In the genomic region with DNA sequence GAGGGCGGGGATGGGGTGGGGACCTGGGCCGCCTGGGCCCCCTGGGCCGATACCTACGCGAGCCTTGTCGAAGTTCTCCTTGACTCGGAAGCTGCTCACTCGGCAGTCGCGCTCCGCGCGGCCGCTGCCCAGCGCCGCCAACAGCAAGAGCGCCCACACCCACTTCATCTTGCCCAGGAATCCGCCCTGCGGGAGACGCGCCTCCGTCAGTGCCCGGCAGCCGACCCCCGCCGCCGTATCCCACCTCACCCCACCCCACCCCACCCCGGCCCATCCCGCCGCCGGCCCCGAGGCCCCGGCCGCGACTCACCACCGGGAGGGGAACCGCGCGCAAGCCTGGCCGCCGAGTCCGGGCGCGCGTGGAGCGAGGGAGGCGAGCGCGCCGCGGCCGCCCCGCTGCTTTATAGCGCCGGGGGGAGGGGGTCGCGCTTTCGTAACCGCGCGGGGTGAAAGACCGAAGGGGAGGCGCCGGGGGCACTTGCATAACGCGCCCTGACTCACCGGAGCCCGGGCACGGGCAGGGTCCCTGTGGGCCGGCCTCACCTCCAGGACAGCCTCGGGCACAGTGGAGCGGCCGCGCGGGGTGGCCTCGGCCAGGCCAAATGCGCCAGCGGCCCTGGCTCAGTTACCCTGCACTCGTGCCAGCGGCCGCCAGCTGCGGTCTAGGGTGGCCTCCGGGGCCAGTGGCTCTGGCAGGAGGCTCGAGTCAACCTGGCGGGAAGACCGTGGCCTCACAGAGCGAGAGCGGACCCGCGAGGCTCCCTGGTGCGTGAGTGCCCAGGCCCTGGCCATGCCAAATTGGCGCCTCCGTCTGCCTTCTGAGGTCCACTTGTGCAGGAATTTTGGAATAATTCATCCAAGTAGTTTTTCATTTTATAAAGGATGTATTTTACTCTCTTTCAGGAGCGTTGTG, we compare ENCODE assay signal across 9 cellular contexts. TPM values are rescaled to one million over a fixed set of nuclear protein-coding genes. Genes with fewer than 3 reads are reported as not detected.
DNase-seq lines count a peak whose midpoint lies in the region; ATAC-seq and TF ChIP-seq lines count a peak whose summit lies in the region.
"Had no signal": no experiment of that assay in that cellular context is flagged by ENCODE, and none has a peak within 500 bp of the region (broad histone marks: within the 10 kb centered on the region; RNA-seq: fewer than 3 reads in every experiment).

A gene (minus strand): TSS at position 375 of the 913 bp plus-strand sequence. CDS start 207 bp downstream, at position 168.

- peak within 1 kb of the TSS; percentile 41; the same call in 1 of the 2 replicates for H3K4me2 ChIP-seq in IMR-90 (ENCODE audit: low read depth, low read length)

- no peak for TF ChIP-seq CTCF in IMR-90 (conservative IDR thresholded peaks at IDR 0.05; ENCODE audit: low read depth, low read length)
- peak; percentile 28 for TF ChIP-seq CTCF in chondrocyte (IDR thresholded peaks at IDR 0.05)
- no peak for TF ChIP-seq CTCF in stomach (IDR thresholded peaks at IDR 0.05)

- H3K27me3 ChIP-seq in IMR-90 (ENCODE audit: control insufficient read depth, insufficient read depth, low read length), result peaks cover 44% of the 10 kb centered on the region
- H3K27me3 ChIP-seq in stomach, result peaks cover 0 to 61% (median 26%) of the 10 kb centered on the region in 3 donors

- TF ChIP-seq POLR2A in IMR-90 (IDR thresholded peaks at IDR 0.05; ENCODE audit: low read depth, low read length) (no peak), stomach (IDR thresholded peaks at IDR 0.05) (no peak)

- BruUV-seq in IMR-90 (replicated peaks; lab: Mats Ljungman, UMichigan), result no TSS peak

- no peak within 1 kb of the TSS for H4K5ac ChIP-seq in IMR-90 (ENCODE audit: low read depth, low read length)

- H3K9ac ChIP-seq in IMR-90 (ENCODE audit: low read depth, low read length), result no peak within 1 kb of the TSS

- dilution Hi-C loops in IMR-90 (cut with HindIII; ENCODE audit: low sequenced_read_pairs, unreplicated experiment), result no loop called here

- H3K18ac ChIP-seq in IMR-90 (ENCODE audit: low read depth, low read length), result no peak within 1 kb of the TSS

- H3K36me3 Mint-ChIP-seq in chondrocyte (ENCODE audit: low read depth), result no peaks in the 10 kb centered on the region

- no peak within 1 kb of the TSS for H3K4ac ChIP-seq in IMR-90 (ENCODE audit: low read depth, low read length)

- no peaks in the 10 kb centered on the region for H3K9me1 ChIP-seq in IMR-90 (ENCODE audit: insufficient read depth, low read length)

- POLR2A ChIA-PET in IMR-90 (lab: Charles Lee; ENCODE audit: unreplicated experiment), result no interaction called here

- no peak within 1 kb of the TSS for H2AK5ac ChIP-seq in IMR-90 (ENCODE audit: low read depth, low read length)

- in situ Hi-C loops in IMR-90 (cut with MboI; ENCODE audit: low sequenced_read_pairs), result no loop called here

- H3K4me3 Mint-ChIP-seq in chondrocyte (ENCODE audit: unreplicated experiment), result peak within 1 kb of the TSS; percentile 71

- no peaks in the 10 kb centered on the region for H3K79me1 ChIP-seq in IMR-90 (ENCODE audit: low read depth in 1 of 2, low read length in 2 of 2)

- intact Hi-C loops in IMR-90 (cut with micrococcal nuclease) (no loop called here), stomach (cut with DNase I; ENCODE audit: low total_unique reads) (no loop called here)

- CTCF ChIA-PET in IMR-90 (lab: Yijun Ruan, JAX), result no interaction called here

- H3K56ac ChIP-seq in IMR-90 (ENCODE audit: extremely low read depth, insufficient read depth, low read length), result no peak within 1 kb of the TSS

- H2AK9ac ChIP-seq in IMR-90 (replicated peaks; ENCODE audit: low read depth, low read length, poor library complexity), result no peak within 1 kb of the TSS

- no peak within 1 kb of the TSS for H2BK20ac ChIP-seq in IMR-90 (ENCODE audit: low read depth, low read length)

- H3K27me3 Mint-ChIP-seq in chondrocyte (ENCODE audit: low read depth), result peaks cover 9% of the 10 kb centered on the region

- H3K9me3 Mint-ChIP-seq in chondrocyte (ENCODE audit: low read depth), result no peaks in the 10 kb centered on the region

- 1% methylated on average over 17 of the region's 94 CpGs; no CpG with 5 or more reads in 1 of the 2 experiments for WGBS in IMR-90 (ENCODE audit: extremely low coverage in 2 of 2, insufficient read length in 1 of 2), 2 experiments
- WGBS in stomach, 5 donors, result 1 to 9% (median 2%) methylated on average over 11 to 94 of the region's 94 CpGs

- H4K20me1 ChIP-seq in IMR-90 (ENCODE audit: insufficient read depth, low read length), result no peaks in the 10 kb centered on the region

- no peaks in the 10 kb centered on the region for H3K36me3 ChIP-seq in IMR-90 (ENCODE audit: control insufficient read depth, insufficient read depth, low read length)
- no peaks in the 10 kb centered on the region for H3K36me3 ChIP-seq in stomach

- no peak within 1 kb of the TSS for H3K14ac ChIP-seq in IMR-90 (replicated peaks; ENCODE audit: low read depth, low read length)

- H3K4me1 ChIP-seq in IMR-90 (ENCODE audit: control insufficient read depth, insufficient read depth, low read length), result peaks cover 1% of the 10 kb centered on the region; the same call in 1 of the 2 replicates
- H3K4me1 ChIP-seq in stomach, result peaks cover 12 to 20% (median 17%) of the 10 kb centered on the region in 4 donors

- no peak within 1 kb of the TSS for H4K8ac ChIP-seq in IMR-90 (ENCODE audit: low read depth in 2 of 2, low read length in 2 of 2)

- H2AFZ ChIP-seq in IMR-90 (replicated peaks; ENCODE audit: low read length, poor library complexity), result peak within 1 kb of the TSS; percentile 64

- peak; percentile 65 for ATAC-seq in IMR-90 (ENCODE audit: low read depth)
- ATAC-seq in GM18520 (IDR thresholded peaks at IDR 0.05; ENCODE audit: unreplicated experiment), result no peak

- no peak within 1 kb of the TSS for H4K91ac ChIP-seq in IMR-90 (ENCODE audit: insufficient read depth, low read depth, low read length)

- no peaks in the 10 kb centered on the region for H3K9me3 ChIP-seq in IMR-90 (ENCODE audit: control insufficient read depth, insufficient read depth, low read length)
- H3K9me3 ChIP-seq in stomach, result no peaks in the 10 kb centered on the region

- H2BK120ac ChIP-seq in IMR-90 (ENCODE audit: low read depth, low read length), result no peak within 1 kb of the TSS

- H2BK15ac ChIP-seq in IMR-90 (ENCODE audit: low read depth, low read length), result no peak within 1 kb of the TSS

- DNase-seq in IMR-90 (peak; percentile 32), chondrocyte (ENCODE audit: low spot score) (no peak), kidney tubule cell (ENCODE audit: low spot score) (peak; percentile 11), stomach (no peak), SKM-1 (lab: John Stamatoyannopoulos, UW; ENCODE audit: unreplicated experiment) (no peak), cortex of kidney (lab: John Stamatoyannopoulos, UW) (no peak)
- DNase-seq: HCEC 1CT, SHP77 had no signal

- no peak within 1 kb of the TSS for H2BK5ac ChIP-seq in IMR-90 (ENCODE audit: low read depth, low read length, poor library complexity, severe bottlenecking)

- no peak for TF ChIP-seq RAD21 in IMR-90 (IDR thresholded peaks at IDR 0.05; ENCODE audit: low read length)

- H3K4me1 Mint-ChIP-seq in chondrocyte (ENCODE audit: low read depth), result peaks cover 17% of the 10 kb centered on the region

- H3K23ac ChIP-seq in IMR-90 (ENCODE audit: low read depth, low read length), result no peak within 1 kb of the TSS

- no peak within 1 kb of the TSS for H3K27ac Mint-ChIP-seq in chondrocyte (ENCODE audit: unreplicated experiment)

- H3K4me3 ChIP-seq in IMR-90 (ENCODE audit: insufficient read depth, low read depth, low read length) (no peak within 1 kb of the TSS), stomach (peak within 1 kb of the TSS; percentile 41 to 58 (median 44))

- no peak within 1 kb of the TSS for H3K27ac ChIP-seq in IMR-90 (ENCODE audit: insufficient read depth, low read length)
- H3K27ac ChIP-seq in stomach, result peak within 1 kb of the TSS in 1 of 5 donors; percentile 1

- no peak for TF ChIP-seq EP300 in stomach (IDR thresholded peaks at IDR 0.05)

TF ChIP-seq in IMR-90, 13 proteins besides CTCF, POLR2A, EP300 and RAD21:
- no peak for TF ChIP-seq CEBPB (IDR thresholded peaks at IDR 0.05; ENCODE audit: low read depth, low read length)
- no peak for TF ChIP-seq SMC3 (IDR thresholded peaks at IDR 0.05; ENCODE audit: low read depth, low read length)
- peak; percentile 30; the same call in 1 of the 2 replicates for TF ChIP-seq BHLHE40 (IDR thresholded peaks at IDR 0.05; ENCODE audit: low read depth, low read length)
- no peak for TF ChIP-seq RFX5 (IDR thresholded peaks at IDR 0.05; ENCODE audit: low read depth, low read length)

RNA-seq across cellular contexts. Expression of the gene that starts here (rescaled TPM):
- not detected in 2 replicates for total RNA-seq in IMR-90 (2012; rRNA removed)
- polyA plus RNA-seq in IMR-90 (2012; rRNA removed), result not detected in 2 replicates
- 0.10 and 0.39 TPM in 2 replicates for polyA plus RNA-seq in IMR-90 (2012; cell fraction: cytosol; rRNA removed)
- not detected in 2 replicates for polyA plus RNA-seq in IMR-90 (2012; cell fraction: nucleus; rRNA removed; ENCODE audit: low replicate concordance)
- 10.7 to 30.1 TPM (median 29.3 TPM) in 3 replicates for total RNA-seq in chondrocyte
- total RNA-seq in stomach, result under 1 TPM in 3 of 5 donors, not detected in 2; 0.58 to 0.92 (median 0.72) TPM
- 10 to 100 TPM in 1 of 3 donors, 1 to 10 TPM in 2; 1.2 to 20.5 (median 6.2) TPM for polyA plus RNA-seq in stomach

Comparison
In these comparisons a context has a peak if more than half of its experiments do, and no peak if none do; other contexts are left out.
1. Peak in DNase-seq, ATAC-seq and H3K4me2 ChIP-seq in IMR-90; RNA of the gene not detected or under 1 TPM.